Comparison of ENCODE assay signal across 1 cellular context in genomic region chr11:9574806-9575530, GRCh38.
A peak's percentile ranks its signal among the peaks of the same experiment; 100 is the strongest.
TF ChIP-seq lines count a peak whose summit lies in the region.

No MANE protein-coding gene starts in this region.

TF ChIP-seq in A549, 52 proteins besides CTCF, POLR2A, EP300 and RAD21 (continued from another document):
- TF ChIP-seq PHF8 (IDR thresholded peaks at IDR 0.05; ENCODE audit: borderline replicate concordance, low read depth) (peak; percentile 21; the same call in 1 of the 2 replicates), CEBPB (IDR thresholded peaks at IDR 0.05) (no peak), NPAS2 (CRISPR knock-in tag; IDR thresholded peaks at IDR 0.05; ENCODE audit: borderline replicate concordance) (no peak), JUNB (IDR thresholded peaks at IDR 0.05) (no peak)
